In genomic region chr7:159049266-159050025, GRCh38 we compare ENCODE assay signal across 18 cellular contexts.
DNase-seq lines count a peak whose midpoint lies in the region; ATAC-seq and TF ChIP-seq lines count a peak whose summit lies in the region.
"Had no signal": no experiment of that assay in that cellular context is flagged by ENCODE, and none has a peak within 500 bp of the region (broad histone marks: within the 10 kb centered on the region; RNA-seq: fewer than 3 reads in every experiment).

No MANE protein-coding gene starts in this region.

- no peaks in the 10 kb centered on the region for H3K36me3 ChIP-seq in esophagus muscularis mucosa
- no peaks in the 10 kb centered on the region for H3K36me3 ChIP-seq in thymus (ENCODE audit: control insufficient read depth, insufficient read depth)

- ATAC-seq in HG02798 (IDR thresholded peaks at IDR 0.05; ENCODE audit: poor library complexity, unreplicated experiment) (peak; percentile 61), GM21390 (IDR thresholded peaks at IDR 0.05; ENCODE audit: unreplicated experiment) (no peak), HG03520 (IDR thresholded peaks at IDR 0.05; ENCODE audit: unreplicated experiment) (no peak)
- ATAC-seq: GM12878; naive thymus-derived CD8-positive, alpha-beta T cell; stimulated activated naive CD8-positive, alpha-beta T cell treated with anti-CD3 and anti-CD28 coated beads, Interleukin-15, amount 100 ng/mL, for 72 hours had no signal

- peaks cover 0 to 6% (median 0%) of the 10 kb centered on the region in 4 donors for H3K27me3 ChIP-seq in esophagus muscularis mucosa
- H3K27me3 ChIP-seq in thymus (ENCODE audit: control insufficient read depth, insufficient read depth), result no peaks in the 10 kb centered on the region

- H3K9me3 ChIP-seq in esophagus muscularis mucosa (peaks cover 0 to 5% (median 2%) of the 10 kb centered on the region in 4 donors), thymus (ENCODE audit: control insufficient read depth) (no peaks in the 10 kb centered on the region)

- DNase-seq in activated T-cell treated with anti-CD3 and anti-CD28 coated beads, Interleukin-2, amount 50 U/mL, for 48 hours, result peak; percentile 6 to 12
- DNase-seq in activated T-cell treated with anti-CD3 and anti-CD28 coated beads for 4 hours (no peak), esophagus muscularis mucosa (ENCODE audit: extremely low spot score) (peak; percentile 87), kidney glomerular epithelial cell (lab: John Stamatoyannopoulos, UW) (no peak)
- DNase-seq: ACHN; activated CD4-positive, alpha-beta T cell treated with anti-CD3 and anti-CD28 coated beads for 48 hours; DMS 273 treated with DMSO at 0.1 percent for 48 hours; GF-D8; naive thymus-derived CD8-positive, alpha-beta T cell; NCI-H2029; NCI-H446; NK-92 treated with Interleukin-12 subunit alpha and Interleukin-12 subunit beta, amount 100 ng/mL, for 24 hours; stimulated activated naive CD8-positive, alpha-beta T cell treated with anti-CD3 and anti-CD28 coated beads, Interleukin-15, amount 100 ng/mL, for 72 hours had no signal

- H3K4me1 ChIP-seq in esophagus muscularis mucosa (no peaks in the 10 kb centered on the region), thymus (ENCODE audit: control insufficient read depth, insufficient read depth, low read length) (peaks cover 21% of the 10 kb centered on the region)

- WGBS in esophagus muscularis mucosa, result 90% methylated on average over 15 of the region's 15 CpGs
- 68% methylated on average over 15 of the region's 15 CpGs for WGBS in thymus

- TF ChIP-seq CTCF in esophagus muscularis mucosa (IDR thresholded peaks at IDR 0.05), result no peak

- H3K4me3 ChIP-seq in esophagus muscularis mucosa, result no peak overlapping the region
- no peak overlapping the region for H3K4me3 ChIP-seq in thymus (ENCODE audit: low read length)
- H3K4me3 ChIP-seq: GM12878 had no signal

- no peak for TF ChIP-seq EP300 in esophagus muscularis mucosa (IDR thresholded peaks at IDR 0.05)

- no peak overlapping the region for H3K27ac ChIP-seq in esophagus muscularis mucosa (replicated peaks in 1 of 4)
- peak overlapping the region; percentile 54 for H3K27ac ChIP-seq in thymus (ENCODE audit: low read depth)

- TF ChIP-seq POLR2A in esophagus muscularis mucosa (IDR thresholded peaks at IDR 0.05; ENCODE audit: low read depth), result no peak

- intact Hi-C loops in esophagus muscularis mucosa (cut with DNase I), result no loop called here

Comparison
In these comparisons a context has a peak if more than half of its experiments do, and no peak if none do; other contexts are left out.
1. DNase-seq: peak in activated T-cell treated with anti-CD3 and anti-CD28 coated beads, Interleukin-2, amount 50 U/mL, for 48 hours (2 of 2) and esophagus muscularis mucosa (single experiment); none in activated T-cell treated with anti-CD3 and anti-CD28 coated beads for 4 hours (single experiment) and kidney glomerular epithelial cell (single experiment).